ENCODE assay signal across 25 cellular contexts in the genomic region with DNA sequence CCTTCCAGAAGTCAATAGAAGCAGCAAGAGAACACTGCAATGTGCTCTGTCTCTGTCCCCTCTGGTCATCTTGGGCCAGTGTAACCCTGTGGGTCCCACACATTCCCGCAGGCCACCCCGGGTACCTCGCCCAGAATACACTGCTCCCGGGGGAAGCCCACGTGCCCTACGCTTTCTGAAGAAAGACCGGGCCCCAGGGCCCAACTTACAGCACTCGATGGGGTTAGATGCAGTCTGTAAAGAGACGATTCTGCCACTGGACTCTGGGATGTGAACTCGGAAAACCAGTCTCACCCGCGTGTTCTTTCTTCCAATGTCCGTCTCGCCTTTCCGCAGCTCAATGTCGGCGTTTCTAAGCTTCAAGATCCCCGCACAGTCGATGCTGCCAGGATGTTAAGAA.
"Had no signal": no experiment of that assay in that cellular context is flagged by ENCODE, and none has a peak within 500 bp of the region (broad histone marks: within the 10 kb centered on the region; RNA-seq: fewer than 3 reads in every experiment).

No MANE protein-coding gene starts in this region.

- H3K27me3 ChIP-seq: gastrocnemius medialis, neural progenitor cell, uterus had no signal

- DNase-seq: activated CD4-positive, alpha-beta memory T cell treated with anti-CD3 and anti-CD28 coated beads for 36 hours; activated CD4-positive, alpha-beta T cell treated with anti-CD3 and anti-CD28 coated beads for 48 hours; activated gamma-delta T cell; activated naive CD4-positive, alpha-beta T cell treated with anti-CD3 and anti-CD28 coated beads, Interleukin-2, amount 10 ng/mL, durations not matched to agents 7 days and 5 days; activated naive CD8-positive, alpha-beta T cell treated with anti-CD3 and anti-CD28 coated beads, Interleukin-2, amount 50 U/mL, for 24 hours; amygdala; caudate nucleus; cortex of kidney; effector memory CD8-positive, alpha-beta T cell; erythroblast; gastrocnemius medialis; glutamatergic neuron; left colon; midbrain; naive thymus-derived CD4-positive, alpha-beta T cell; right cardiac atrium; stimulated activated CD4-positive, alpha-beta T cell treated with anti-CD3 and anti-CD28 coated beads, Interleukin-2, amount 100 ng/mL, for 48 hours; T-helper 9 cell; trophoblast cell had no signal

- ATAC-seq: activated naive CD8-positive, alpha-beta T cell treated with anti-CD3 and anti-CD28 coated beads, Interleukin-2, amount 50 U/mL, for 24 hours; effector memory CD8-positive, alpha-beta T cell; gastrocnemius medialis; left colon; naive thymus-derived CD4-positive, alpha-beta T cell; right cardiac atrium had no signal

- H3K4me1 ChIP-seq: gastrocnemius medialis, neural progenitor cell, uterus had no signal

- H3K36me3 ChIP-seq: gastrocnemius medialis, neural progenitor cell, uterus had no signal

- H3K9ac ChIP-seq: neural progenitor cell had no signal

- H2AFZ ChIP-seq: neural progenitor cell had no signal

- FAIRE-seq: keratinocyte, TTC549 had no signal

- H3K4me2 ChIP-seq: neural progenitor cell had no signal

- H3K9me3 ChIP-seq: gastrocnemius medialis, thoracic aorta, uterus had no signal

- H3K27ac ChIP-seq: gastrocnemius medialis, neural progenitor cell, thoracic aorta, uterus, VCaP had no signal

- H3K4me3 ChIP-seq: gastrocnemius medialis, neural progenitor cell, thoracic aorta, uterus had no signal
